Comparison of ENCODE assay signal across 9 cellular contexts in genomic region chr1:87061742-87062156, GRCh38.
DNase-seq lines count a peak whose midpoint lies in the region; ATAC-seq and TF ChIP-seq lines count a peak whose summit lies in the region.
"Had no signal": no experiment of that assay in that cellular context is flagged by ENCODE, and none has a peak within 500 bp of the region (broad histone marks: within the 10 kb centered on the region; RNA-seq: fewer than 3 reads in every experiment).

No MANE protein-coding gene starts in this region.

- H3K9me2 ChIP-seq in GM23248 (ENCODE audit: insufficient read depth) = no peaks in the 10 kb centered on the region

- H3K4me1 ChIP-seq in GM23248 (ENCODE audit: insufficient read depth) (peaks cover 27% of the 10 kb centered on the region), left ventricle myocardium inferior (peaks cover 26% of the 10 kb centered on the region)

- H3K36me3 ChIP-seq in GM23248 (ENCODE audit: low read depth) (no peaks in the 10 kb centered on the region), left ventricle myocardium inferior (no peaks in the 10 kb centered on the region)

- H3K27me3 ChIP-seq in GM23248 (replicated peaks; ENCODE audit: insufficient read depth) (no peaks in the 10 kb centered on the region), left ventricle myocardium inferior (ENCODE audit: low read depth) (no peaks in the 10 kb centered on the region)

- peak overlapping the region; percentile 8 for H3K4me2 ChIP-seq in GM23248 (ENCODE audit: unreplicated experiment)

- H3K9ac ChIP-seq in GM23248 = no peak overlapping the region

- H2AFZ ChIP-seq in GM23248 = no peak overlapping the region

- no peaks in the 10 kb centered on the region; the same call in 1 of the 2 replicates for H3K79me2 ChIP-seq in GM23248 (ENCODE audit: insufficient read depth)

- TF ChIP-seq CTCF in fibroblast of pulmonary artery (IDR thresholded peaks at IDR 0.05; ENCODE audit: low read length, missing control alignments) (no peak), left ventricle myocardium inferior (IDR thresholded peaks at IDR 0.05; ENCODE audit: borderline replicate concordance) (no peak)

- H3K27ac ChIP-seq in GM23248 = no peak overlapping the region
- no peak overlapping the region for H3K27ac ChIP-seq in left ventricle myocardium inferior (replicated peaks)
- H3K27ac ChIP-seq: skin epidermis had no signal

- ATAC-seq in GM18519 (IDR thresholded peaks at IDR 0.05; ENCODE audit: low FRiP score, unreplicated experiment) = peak; percentile 43

- no peaks in the 10 kb centered on the region for H3K9me3 ChIP-seq in GM23248 (ENCODE audit: low read depth)
- peaks cover 7% of the 10 kb centered on the region for H3K9me3 ChIP-seq in left ventricle myocardium inferior (replicated peaks)

- intact Hi-C loops in left ventricle myocardium inferior (cut with micrococcal nuclease) = no loop called here

- peaks cover 14% of the 10 kb centered on the region for H3F3A ChIP-seq in GM23248 (ENCODE audit: insufficient read depth)

- no peaks in the 10 kb centered on the region for H4K20me1 ChIP-seq in GM23248 (ENCODE audit: insufficient read depth)

- in situ Hi-C loops in GM23248 (cut with MboI) = no loop called here

- DNase-seq in GM23248 = peak; percentile 69
- peak; percentile 21 for DNase-seq in HT1080 (ENCODE audit: low read depth)
- peak; percentile 38 for DNase-seq in fibroblast of pulmonary artery (ENCODE audit: low read depth)
- no peak for DNase-seq in stimulated activated CD4-positive, alpha-beta T cell treated with anti-CD3 and anti-CD28 coated beads, Interleukin-4, amount 100 ng/mL, for 24 hours
- DNase-seq in NCI-H82 treated with DMSO at 0.1 percent for 48 hours (lab: John Stamatoyannopoulos, UW; ENCODE audit: unreplicated experiment) = no peak
- no peak for DNase-seq in DMS153 (lab: John Stamatoyannopoulos, UW)
- DNase-seq in left ventricle myocardium inferior = no peak

- H3K4me3 ChIP-seq in GM23248 (no peak overlapping the region), fibroblast of pulmonary artery (replicated peaks; ENCODE audit: low read depth, low read length) (no peak overlapping the region), left ventricle myocardium inferior (no peak overlapping the region)
- H3K4me3 ChIP-seq: skin epidermis had no signal

Comparison
In these comparisons a context has a peak if more than half of its experiments do, and no peak if none do; other contexts are left out.
1. DNase-seq: peak in GM23248 (single experiment), HT1080 (single experiment) and fibroblast of pulmonary artery (single experiment); none in stimulated activated CD4-positive, alpha-beta T cell treated with anti-CD3 and anti-CD28 coated beads, Interleukin-4, amount 100 ng/mL, for 24 hours (single experiment), NCI-H82 treated with DMSO at 0.1 percent for 48 hours (single experiment), DMS153 (single experiment) and left ventricle myocardium inferior (single experiment).